ENCODE assay signal across 9 cellular contexts in genomic region chr2:97662386-97662894, GRCh38. TPM values are rescaled to one million over a fixed set of nuclear protein-coding genes. Genes with fewer than 3 reads are reported as not detected.
DNase-seq lines count a peak whose midpoint lies in the region; ATAC-seq and TF ChIP-seq lines count a peak whose summit lies in the region.
"Had no signal": no experiment of that assay in that cellular context is flagged by ENCODE, and none has a peak within 500 bp of the region (broad histone marks: within the 10 kb centered on the region; RNA-seq: fewer than 3 reads in every experiment).

No MANE protein-coding gene starts in this region.

- no peaks in the 10 kb centered on the region for H3K9me3 ChIP-seq in HUES64 (ENCODE audit: insufficient read depth, low read depth, low read length)

- H3K27ac Mint-ChIP-seq in central memory CD8-positive, alpha-beta T cell (ENCODE audit: low read depth) = peak overlapping the region; percentile 97
- peak overlapping the region; percentile 83 to 97 (median 94) for H3K27ac Mint-ChIP-seq in naive B cell

- peaks cover 17% of the 10 kb centered on the region; the same call in 1 of the 2 replicates for H3K4me1 ChIP-seq in HUES64 (ENCODE audit: insufficient read depth, low read length)

- no peaks in the 10 kb centered on the region for H3K9me3 Mint-ChIP-seq in central memory CD8-positive, alpha-beta T cell
- H3K9me3 Mint-ChIP-seq in naive B cell = no peaks in the 10 kb centered on the region

- H3K27ac ChIP-seq in HUES64 (ENCODE audit: low read depth, low read length) = peak overlapping the region; percentile 84; the same call in 1 of the 2 replicates

- WGBS in HUES64 = 15% methylated on average over 12 of the region's 12 CpGs

- H3K36me3 ChIP-seq in BJ (ENCODE audit: control insufficient read depth, insufficient read depth, low read length) (peaks cover 17% of the 10 kb centered on the region), HUES64 (ENCODE audit: insufficient read depth, low read length) (peaks cover 24% of the 10 kb centered on the region)

- DNase-seq in BJ (ENCODE audit: low read depth) (no peak), naive B cell (no peak), A172 (ENCODE audit: low spot score) (no peak), NCI-H2196 treated with DMSO at 0.1 percent for 48 hours (lab: John Stamatoyannopoulos, UW; ENCODE audit: unreplicated experiment) (no peak), DMS153 (lab: John Stamatoyannopoulos, UW) (no peak)
- DNase-seq in central memory CD8-positive, alpha-beta T cell (ENCODE audit: low spot score in 2 of 2) = peak in 1 of 2 donors; percentile 27

- H3K4me1 Mint-ChIP-seq in central memory CD8-positive, alpha-beta T cell = peaks cover 28% of the 10 kb centered on the region
- peaks cover 24 to 43% (median 30%) of the 10 kb centered on the region in 3 donors for H3K4me1 Mint-ChIP-seq in naive B cell

- CTCF ChIA-PET in BJ (lab: Yijun Ruan, JAX) = interaction anchor here (0.7 to 4.7 kb wide), 7 partner anchors 8 to 110 kb away, joined by 3 to 37 read pairs (median 6); partner anchors contain the start of gene COX5B

- TF ChIP-seq CTCF in BJ (IDR thresholded peaks at IDR 0.05; ENCODE audit: insufficient read depth, low read depth, low read length) = no peak

- no peaks in the 10 kb centered on the region for H3K27me3 ChIP-seq in BJ (ENCODE audit: control insufficient read depth, insufficient read depth, low read length)
- no peaks in the 10 kb centered on the region for H3K27me3 ChIP-seq in HUES64 (ENCODE audit: insufficient read depth, low read length)

- H3K27me3 Mint-ChIP-seq in central memory CD8-positive, alpha-beta T cell = no peaks in the 10 kb centered on the region
- no peaks in the 10 kb centered on the region for H3K27me3 Mint-ChIP-seq in naive B cell

- H3K4me3 ChIP-seq in BJ (ENCODE audit: low read depth, low read length) = peak overlapping the region; percentile 62
- peak overlapping the region; percentile 74 for H3K4me3 ChIP-seq in HUES64 (ENCODE audit: low read length)

- H3K4me3 Mint-ChIP-seq in central memory CD8-positive, alpha-beta T cell = peak overlapping the region; percentile 87
- H3K4me3 Mint-ChIP-seq in naive B cell = peak overlapping the region; percentile 88 to 98 (median 94)

- peak overlapping the region; percentile 82; the same call in 1 of the 2 replicates for H3K9ac ChIP-seq in HUES64 (ENCODE audit: low read depth, low read length)

- ATAC-seq in central memory CD8-positive, alpha-beta T cell (replicated peaks; ENCODE audit: extremely low read depth, poor library complexity, severe bottlenecking) = no peak
- ATAC-seq in naive B cell (ENCODE audit: low read depth in 2 of 2) (no peak), GM21717 (IDR thresholded peaks at IDR 0.05; ENCODE audit: unreplicated experiment) (no peak)

- POLR2A ChIA-PET in BJ (lab: Charles Lee) = interaction anchor here (0.6 kb wide), 1 partner anchor 1101 kb away, joined by 4 read pairs; no protein-coding TSS in a partner anchor

- peaks cover 13% of the 10 kb centered on the region for H3K36me3 Mint-ChIP-seq in central memory CD8-positive, alpha-beta T cell (ENCODE audit: insufficient read depth)
- peaks cover 0 to 6% of the 10 kb centered on the region in 2 donors for H3K36me3 Mint-ChIP-seq in naive B cell

RNA-seq across cellular contexts. Expression of gene ACTR1B, which starts 1.4 kb away (rescaled TPM):
- polyA plus RNA-seq in BJ (2011; rRNA removed) = 48.4 and 64.6 TPM in 2 replicates
- 43.6 and 70.3 TPM in 2 replicates for polyA minus RNA-seq in BJ (2011; rRNA and poly(A)+ RNA removed)
- 32.0 TPM for polyA plus RNA-seq in HUES64 (2013, experiment 1 of 2)
- 42.0 TPM for polyA plus RNA-seq in HUES64 (2013, experiment 2 of 2)
- polyA plus RNA-seq in naive B cell (ENCODE audit: low read depth in 6 of 6) = 10 to 100 TPM in 4 of 6 donors, 1 to 10 TPM in 2; 8.7 to 13.9 (median 10.8) TPM
- 63.5 and 63.7 TPM in 2 replicates for total RNA-seq in A172 (2014; rRNA removed; shearing (Covaris generic))

RNA-seq across cellular contexts. Expression of gene C2orf92, which starts 7.1 kb away (rescaled TPM):
- 2.6 and 2.7 TPM in 2 replicates for polyA plus RNA-seq in BJ (2011; rRNA removed)
- 2.0 and 2.6 TPM in 2 replicates for polyA minus RNA-seq in BJ (2011; rRNA and poly(A)+ RNA removed)
- polyA plus RNA-seq in HUES64 (2013, experiment 1 of 2) = 2.0 TPM
- 2.6 TPM for polyA plus RNA-seq in HUES64 (2013, experiment 2 of 2)
- 1 to 10 TPM in 2 of 6 donors, under 1 TPM in 1, not detected in 3; 0.60 to 2.5 (median 1.3) TPM for polyA plus RNA-seq in naive B cell (ENCODE audit: low read depth in 6 of 6)
- total RNA-seq in A172 (2014; rRNA removed; shearing (Covaris generic)) = 0.86 and 8.6 TPM in 2 replicates

RNA-seq across cellular contexts. Expression of gene COX5B, which starts 16.6 kb away (rescaled TPM):
- polyA plus RNA-seq in BJ (2011; rRNA removed) (339 and 358 TPM in 2 replicates), naive B cell (ENCODE audit: low read depth in 6 of 6) (100 to 1,000 TPM; 280 to 362 (median 320) TPM)
- polyA minus RNA-seq in BJ (2011; rRNA and poly(A)+ RNA removed) = 21.3 and 32.1 TPM in 2 replicates
- 251 TPM for polyA plus RNA-seq in HUES64 (2013, experiment 1 of 2)
- polyA plus RNA-seq in HUES64 (2013, experiment 2 of 2) = 255 TPM
- total RNA-seq in A172 (2014; rRNA removed; shearing (Covaris generic)) = 238 and 344 TPM in 2 replicates

RNA-seq across cellular contexts. Expression of gene ZAP70, which starts 50.9 kb away (rescaled TPM):
- 0.10 and 0.16 TPM in 2 replicates for polyA plus RNA-seq in BJ (2011; rRNA removed)
- not detected in 2 replicates for polyA minus RNA-seq in BJ (2011; rRNA and poly(A)+ RNA removed)
- 1.4 TPM for polyA plus RNA-seq in HUES64 (2013, experiment 1 of 2)
- polyA plus RNA-seq in HUES64 (2013, experiment 2 of 2) = 1.2 TPM
- polyA plus RNA-seq in naive B cell (ENCODE audit: low read depth in 6 of 6) = 1 to 10 TPM; 1.6 to 3.6 (median 2.6) TPM
- not detected in 2 replicates for total RNA-seq in A172 (2014; rRNA removed; shearing (Covaris generic))
- total RNA-seq: renal cortical epithelial cell had no signal
